ENCODE assay signal across 17 cellular contexts in genomic region chr9:133492061-133493021, GRCh38. TPM values are rescaled to one million over a fixed set of nuclear protein-coding genes. Genes with fewer than 3 reads are reported as not detected.
DNase-seq lines count a peak whose midpoint lies in the region; ATAC-seq and TF ChIP-seq lines count a peak whose summit lies in the region.
"Had no signal": no experiment of that assay in that cellular context is flagged by ENCODE, and none has a peak within 500 bp of the region (broad histone marks: within the 10 kb centered on the region; RNA-seq: fewer than 3 reads in every experiment).

No MANE protein-coding gene starts in this region.

- H2AFZ ChIP-seq in SK-N-SH (ENCODE audit: low read depth), result no peak overlapping the region

- TF ChIP-seq EP300 in SK-N-SH (IDR thresholded peaks at IDR 0.05; ENCODE audit: borderline replicate concordance in 1 of 2, low read depth in 1 of 2, low read length in 1 of 2), result no peak

- no peaks in the 10 kb centered on the region for H3F3A ChIP-seq in SK-N-SH (replicated peaks; ENCODE audit: insufficient read depth)

- no peaks in the 10 kb centered on the region for H3K9me2 ChIP-seq in SK-N-SH

- peaks cover 3% of the 10 kb centered on the region for H3K4me1 Mint-ChIP-seq in activated naive CD4-positive, alpha-beta T cell treated with anti-CD3 and anti-CD28 coated beads, Interleukin-2, amount 10 ng/mL, durations not matched to agents 7 days and 5 days
- no peaks in the 10 kb centered on the region for H3K4me1 Mint-ChIP-seq in activated CD8-positive, alpha-beta T cell treated with anti-CD3 and anti-CD28 coated beads for 36 hours (ENCODE audit: low read depth)
- H3K4me1 Mint-ChIP-seq: CD4-positive, alpha-beta memory T cell had no signal

- no peak overlapping the region for H3K4me2 ChIP-seq in SK-N-SH

- H3K4me3 ChIP-seq in SK-N-SH (ENCODE audit: low read depth in 2 of 2, low read length in 1 of 2), result no peak overlapping the region
- no peak overlapping the region for H3K4me3 ChIP-seq in heart left ventricle
- H3K4me3 ChIP-seq: skin epidermis had no signal

- H3K4me1 ChIP-seq in SK-N-SH (ENCODE audit: control insufficient read depth in 1 of 2, insufficient read depth in 2 of 2, low read depth in 1 of 2, low read length in 1 of 2) (peaks cover 0 to 34% of the 10 kb centered on the region in 2 experiments; a peak in 1 of 4 replicates), heart left ventricle (peaks cover 0 to 23% (median 16%) of the 10 kb centered on the region in 12 donors)

- H3K36me3 Mint-ChIP-seq in activated naive CD4-positive, alpha-beta T cell treated with anti-CD3 and anti-CD28 coated beads, Interleukin-2, amount 10 ng/mL, durations not matched to agents 7 days and 5 days, result no peaks in the 10 kb centered on the region
- no peaks in the 10 kb centered on the region for H3K36me3 Mint-ChIP-seq in activated CD8-positive, alpha-beta T cell treated with anti-CD3 and anti-CD28 coated beads for 36 hours (ENCODE audit: low read depth)
- H3K36me3 Mint-ChIP-seq: activated CD4-positive, alpha-beta memory T cell treated with anti-CD3 and anti-CD28 coated beads for 36 hours; CD4-positive, alpha-beta memory T cell had no signal

- peak; percentile 7 to 52 (median 30) for ATAC-seq in heart left ventricle
- ATAC-seq in HG03439 (IDR thresholded peaks at IDR 0.05; ENCODE audit: unreplicated experiment), result no peak
- no peak for ATAC-seq in activated CD8-positive, alpha-beta T cell treated with anti-CD3 and anti-CD28 coated beads for 36 hours
- no peak for ATAC-seq in GM18511 (IDR thresholded peaks at IDR 0.05; ENCODE audit: unreplicated experiment)

- H3K79me2 ChIP-seq in SK-N-SH (ENCODE audit: insufficient read depth), result no peaks in the 10 kb centered on the region

- H3K27me3 ChIP-seq in SK-N-SH (ENCODE audit: insufficient read depth) (no peaks in the 10 kb centered on the region), heart left ventricle (peaks cover 0 to 2% (median 0%) of the 10 kb centered on the region in 9 donors)

- H3K27ac Mint-ChIP-seq in activated naive CD4-positive, alpha-beta T cell treated with anti-CD3 and anti-CD28 coated beads, Interleukin-2, amount 10 ng/mL, durations not matched to agents 7 days and 5 days, result no peak overlapping the region
- no peak overlapping the region for H3K27ac Mint-ChIP-seq in activated CD8-positive, alpha-beta T cell treated with anti-CD3 and anti-CD28 coated beads for 36 hours
- H3K27ac Mint-ChIP-seq: activated CD4-positive, alpha-beta memory T cell treated with anti-CD3 and anti-CD28 coated beads for 36 hours; activated naive CD4-positive, alpha-beta T cell treated with anti-CD3 and anti-CD28 coated beads for 36 hours; CD4-positive, alpha-beta memory T cell had no signal

- no peak overlapping the region for H3K9ac ChIP-seq in SK-N-SH

- no peaks in the 10 kb centered on the region for H3K36me3 ChIP-seq in SK-N-SH (replicated peaks in 1 of 2; ENCODE audit: control insufficient read depth in 1 of 2, insufficient read depth in 2 of 2, low read length in 1 of 2)
- H3K36me3 ChIP-seq in heart left ventricle, result no peaks in the 10 kb centered on the region

- peak overlapping the region in 1 of 2 experiments; percentile 67; a peak in 2 of 4 replicates for H3K27ac ChIP-seq in SK-N-SH (ENCODE audit: low read depth in 2 of 2, low read length in 1 of 2)
- peak overlapping the region in 9 of 12 donors; percentile 17 to 75 (median 36) for H3K27ac ChIP-seq in heart left ventricle

- H3K27me3 Mint-ChIP-seq in activated naive CD4-positive, alpha-beta T cell treated with anti-CD3 and anti-CD28 coated beads, Interleukin-2, amount 10 ng/mL, durations not matched to agents 7 days and 5 days, result peaks cover 17% of the 10 kb centered on the region
- no peaks in the 10 kb centered on the region for H3K27me3 Mint-ChIP-seq in activated CD8-positive, alpha-beta T cell treated with anti-CD3 and anti-CD28 coated beads for 36 hours

- H3K4me3 Mint-ChIP-seq in activated naive CD4-positive, alpha-beta T cell treated with anti-CD3 and anti-CD28 coated beads, Interleukin-2, amount 10 ng/mL, durations not matched to agents 7 days and 5 days, result no peak overlapping the region
- H3K4me3 Mint-ChIP-seq in activated CD8-positive, alpha-beta T cell treated with anti-CD3 and anti-CD28 coated beads for 36 hours, result no peak overlapping the region
- H3K4me3 Mint-ChIP-seq: activated CD4-positive, alpha-beta memory T cell treated with anti-CD3 and anti-CD28 coated beads for 36 hours; activated naive CD4-positive, alpha-beta T cell treated with anti-CD3 and anti-CD28 coated beads for 36 hours; CD4-positive, alpha-beta memory T cell had no signal

- TF ChIP-seq RAD21 in SK-N-SH (IDR thresholded peaks at IDR 0.05; ENCODE audit: low read length), result no peak

- TF ChIP-seq CTCF in SK-N-SH (IDR thresholded peaks at IDR 0.05), result no peak
- TF ChIP-seq CTCF in heart left ventricle (IDR thresholded peaks at IDR 0.05), result no peak
- TF ChIP-seq CTCF in activated CD8-positive, alpha-beta T cell treated with anti-CD3 and anti-CD28 coated beads for 36 hours (IDR thresholded peaks at IDR 0.05), result no peak

- 77% methylated on average over 23 of the region's 33 CpGs for WGBS in SK-N-SH (ENCODE audit: low lambda C conversion rate)
- 41 to 63% (median 49%) methylated on average over 27 to 33 of the region's 33 CpGs for WGBS in heart left ventricle, 4 donors

- no peaks in the 10 kb centered on the region for H3K9me3 Mint-ChIP-seq in activated naive CD4-positive, alpha-beta T cell treated with anti-CD3 and anti-CD28 coated beads, Interleukin-2, amount 10 ng/mL, durations not matched to agents 7 days and 5 days
- H3K9me3 Mint-ChIP-seq in activated CD8-positive, alpha-beta T cell treated with anti-CD3 and anti-CD28 coated beads for 36 hours, result no peaks in the 10 kb centered on the region
- H3K9me3 Mint-ChIP-seq: activated CD4-positive, alpha-beta memory T cell treated with anti-CD3 and anti-CD28 coated beads for 36 hours; activated naive CD4-positive, alpha-beta T cell treated with anti-CD3 and anti-CD28 coated beads for 36 hours; CD4-positive, alpha-beta memory T cell had no signal

- H4K20me1 ChIP-seq in SK-N-SH (ENCODE audit: insufficient read depth), result no peaks in the 10 kb centered on the region

- CTCF ChIA-PET in SK-N-SH (lab: Yijun Ruan, JAX), result interaction anchor here (1.3 kb wide), 1 partner anchor 41 kb away, joined by 4 read pairs; the partner anchor contains the start of gene ADAMTSL2
- CTCF ChIA-PET in activated naive CD4-positive, alpha-beta T cell treated with anti-CD3 and anti-CD28 coated beads, Interleukin-2, amount 10 ng/mL, durations not matched to agents 7 days and 5 days (lab: Charles Lee), result interaction anchor here (1.3 kb wide), 1 partner anchor 306 kb away, joined by 4 read pairs; no protein-coding TSS in a partner anchor
- CTCF ChIA-PET in activated CD8-positive, alpha-beta T cell treated with anti-CD3 and anti-CD28 coated beads for 36 hours (lab: Charles Lee), result no interaction called here

- intact Hi-C loops in heart left ventricle (cut with DNase I), result no loop called here
- intact Hi-C loops in activated CD8-positive, alpha-beta T cell treated with anti-CD3 and anti-CD28 coated beads for 36 hours (cut with micrococcal nuclease), result no loop called here

- H3K9me3 ChIP-seq in SK-N-SH, result no peaks in the 10 kb centered on the region
- H3K9me3 ChIP-seq in heart left ventricle, result no peaks in the 10 kb centered on the region

- POLR2A ChIA-PET in SK-N-SH (lab: Yijun Ruan, JAX), result no interaction called here
- POLR2A ChIA-PET in activated CD8-positive, alpha-beta T cell treated with anti-CD3 and anti-CD28 coated beads for 36 hours (lab: Charles Lee), result no interaction called here

- DNase-seq in Daoy (ENCODE audit: low read depth), result peak; percentile 45
- peak; percentile 67 for DNase-seq in SK-N-SH
- DNase-seq in heart left ventricle, result peak in 3 of 5 donors; percentile 27 to 61 (median 50)
- peak; percentile 75 for DNase-seq in retina
- no peak for DNase-seq in activated naive CD4-positive, alpha-beta T cell treated with anti-CD3 and anti-CD28 coated beads, Interleukin-2, amount 10 ng/mL, durations not matched to agents 7 days and 5 days
- no peak for DNase-seq in activated CD8-positive, alpha-beta T cell treated with anti-CD3 and anti-CD28 coated beads for 36 hours
- DNase-seq: activated CD4-positive, alpha-beta memory T cell treated with anti-CD3 and anti-CD28 coated beads for 36 hours; activated naive CD4-positive, alpha-beta T cell treated with anti-CD3 and anti-CD28 coated beads for 36 hours; CD4-positive, alpha-beta memory T cell; cortex of kidney; head of caudate nucleus; NCI-H82; T-helper 1 cell had no signal

- TF ChIP-seq POLR2A in heart left ventricle (IDR thresholded peaks at IDR 0.05), result no peak

RNA-seq across cellular contexts. Expression of gene SLC2A6, which starts 13.4 kb away (rescaled TPM):
- total RNA-seq in Daoy (2014; rRNA removed; shearing (Covaris generic)), result 29.2 and 30.9 TPM in 2 replicates
- polyA plus RNA-seq in SK-N-SH (2012; rRNA removed) (5.2 and 7.7 TPM in 2 replicates), heart left ventricle (1 to 10 TPM; 2.7 to 4.9 TPM)
- polyA plus RNA-seq in SK-N-SH (2012; cell fraction: cytosol; rRNA removed), result 2.2 and 4.1 TPM in 2 replicates
- polyA plus RNA-seq in SK-N-SH (2012; cell fraction: nucleus; rRNA removed), result 11.1 and 14.3 TPM in 2 replicates
- 10 to 100 TPM in 1 of 9 donors, 1 to 10 TPM in 8; 1.8 to 10.4 (median 3.2) TPM for total RNA-seq in heart left ventricle
- 1 to 10 TPM; 5.4 to 6.7 TPM for total RNA-seq in activated CD8-positive, alpha-beta T cell treated with anti-CD3 and anti-CD28 coated beads for 36 hours

RNA-seq across cellular contexts. Expression of gene MYMK, which starts 32.4 kb away (rescaled TPM):
- total RNA-seq in Daoy (2014; rRNA removed; shearing (Covaris generic)), result not detected in 2 replicates
- polyA plus RNA-seq in SK-N-SH (2012; rRNA removed) (not detected in 2 replicates), heart left ventricle (not detected)
- polyA plus RNA-seq in SK-N-SH (2012; cell fraction: cytosol; rRNA removed), result not detected in 2 replicates
- polyA plus RNA-seq in SK-N-SH (2012; cell fraction: nucleus; rRNA removed), result not detected in 2 replicates
- not detected for total RNA-seq in heart left ventricle
- not detected for total RNA-seq in activated CD8-positive, alpha-beta T cell treated with anti-CD3 and anti-CD28 coated beads for 36 hours
- total RNA-seq: activated CD4-positive, alpha-beta memory T cell treated with anti-CD3 and anti-CD28 coated beads for 36 hours; activated naive CD4-positive, alpha-beta T cell treated with anti-CD3 and anti-CD28 coated beads for 36 hours; CD4-positive, alpha-beta memory T cell; mucosa of gallbladder had no signal
- polyA plus RNA-seq: CD4-positive, alpha-beta memory T cell had no signal

RNA-seq across cellular contexts. Expression of gene CACFD1, which starts 32.6 kb away (rescaled TPM):
- total RNA-seq in Daoy (2014; rRNA removed; shearing (Covaris generic)), result 2.6 and 3.8 TPM in 2 replicates
- polyA plus RNA-seq in SK-N-SH (2012; rRNA removed) (15.2 and 16.8 TPM in 2 replicates), heart left ventricle (10 to 100 TPM; 10.9 to 21.9 TPM)
- 5.8 and 10.5 TPM in 2 replicates for polyA plus RNA-seq in SK-N-SH (2012; cell fraction: cytosol; rRNA removed)
- polyA plus RNA-seq in SK-N-SH (2012; cell fraction: nucleus; rRNA removed), result 44.0 and 46.4 TPM in 2 replicates
- 10 to 100 TPM in 7 of 9 donors, 1 to 10 TPM in 2; 8.0 to 15.3 (median 11.6) TPM for total RNA-seq in heart left ventricle
- 1 to 10 TPM; 1.3 to 1.4 TPM for total RNA-seq in activated CD8-positive, alpha-beta T cell treated with anti-CD3 and anti-CD28 coated beads for 36 hours

RNA-seq across cellular contexts. Expression of gene ADAMTSL2, which starts 42.2 kb away (rescaled TPM):
- total RNA-seq in Daoy (2014; rRNA removed; shearing (Covaris generic)), result 0.03 TPM in 1 of 2 replicates, not detected in the other
- polyA plus RNA-seq in SK-N-SH (2012; rRNA removed), result 0.21 and 0.31 TPM in 2 replicates
- polyA plus RNA-seq in SK-N-SH (2012; cell fraction: cytosol; rRNA removed), result 0.08 and 0.28 TPM in 2 replicates
- 0.27 and 0.68 TPM in 2 replicates for polyA plus RNA-seq in SK-N-SH (2012; cell fraction: nucleus; rRNA removed)
- total RNA-seq in heart left ventricle, result 1 to 10 TPM; 2.3 to 5.1 (median 4.2) TPM
- 1 to 10 TPM; 2.3 to 3.5 TPM for polyA plus RNA-seq in heart left ventricle
- total RNA-seq in activated CD8-positive, alpha-beta T cell treated with anti-CD3 and anti-CD28 coated beads for 36 hours, result under 1 TPM; 0.11 to 0.25 TPM

Comparison
In these comparisons a context has a peak if more than half of its experiments do, and no peak if none do; other contexts are left out.
1. DNase-seq: peak in Daoy (single experiment), SK-N-SH (single experiment), heart left ventricle (3 of 5) and retina (single experiment); none in activated naive CD4-positive, alpha-beta T cell treated with anti-CD3 and anti-CD28 coated beads, Interleukin-2, amount 10 ng/mL, durations not matched to agents 7 days and 5 days (single experiment) and activated CD8-positive, alpha-beta T cell treated with anti-CD3 and anti-CD28 coated beads for 36 hours (single experiment).
2. ATAC-seq: peak in heart left ventricle (4 of 4); none in HG03439 (single experiment), activated CD8-positive, alpha-beta T cell treated with anti-CD3 and anti-CD28 coated beads for 36 hours (single experiment) and GM18511 (single experiment).